Comparison of ENCODE assay signal across 1 cellular context in genomic region chr5:115501457-115501856, GRCh38.
TF ChIP-seq lines count a peak whose summit lies in the region.

No MANE protein-coding gene starts in this region.

TF ChIP-seq in GM23338, 12 proteins besides CTCF, POLR2A, EP300 and RAD21 (continued from another document):
- TF ChIP-seq, protein P1, sequence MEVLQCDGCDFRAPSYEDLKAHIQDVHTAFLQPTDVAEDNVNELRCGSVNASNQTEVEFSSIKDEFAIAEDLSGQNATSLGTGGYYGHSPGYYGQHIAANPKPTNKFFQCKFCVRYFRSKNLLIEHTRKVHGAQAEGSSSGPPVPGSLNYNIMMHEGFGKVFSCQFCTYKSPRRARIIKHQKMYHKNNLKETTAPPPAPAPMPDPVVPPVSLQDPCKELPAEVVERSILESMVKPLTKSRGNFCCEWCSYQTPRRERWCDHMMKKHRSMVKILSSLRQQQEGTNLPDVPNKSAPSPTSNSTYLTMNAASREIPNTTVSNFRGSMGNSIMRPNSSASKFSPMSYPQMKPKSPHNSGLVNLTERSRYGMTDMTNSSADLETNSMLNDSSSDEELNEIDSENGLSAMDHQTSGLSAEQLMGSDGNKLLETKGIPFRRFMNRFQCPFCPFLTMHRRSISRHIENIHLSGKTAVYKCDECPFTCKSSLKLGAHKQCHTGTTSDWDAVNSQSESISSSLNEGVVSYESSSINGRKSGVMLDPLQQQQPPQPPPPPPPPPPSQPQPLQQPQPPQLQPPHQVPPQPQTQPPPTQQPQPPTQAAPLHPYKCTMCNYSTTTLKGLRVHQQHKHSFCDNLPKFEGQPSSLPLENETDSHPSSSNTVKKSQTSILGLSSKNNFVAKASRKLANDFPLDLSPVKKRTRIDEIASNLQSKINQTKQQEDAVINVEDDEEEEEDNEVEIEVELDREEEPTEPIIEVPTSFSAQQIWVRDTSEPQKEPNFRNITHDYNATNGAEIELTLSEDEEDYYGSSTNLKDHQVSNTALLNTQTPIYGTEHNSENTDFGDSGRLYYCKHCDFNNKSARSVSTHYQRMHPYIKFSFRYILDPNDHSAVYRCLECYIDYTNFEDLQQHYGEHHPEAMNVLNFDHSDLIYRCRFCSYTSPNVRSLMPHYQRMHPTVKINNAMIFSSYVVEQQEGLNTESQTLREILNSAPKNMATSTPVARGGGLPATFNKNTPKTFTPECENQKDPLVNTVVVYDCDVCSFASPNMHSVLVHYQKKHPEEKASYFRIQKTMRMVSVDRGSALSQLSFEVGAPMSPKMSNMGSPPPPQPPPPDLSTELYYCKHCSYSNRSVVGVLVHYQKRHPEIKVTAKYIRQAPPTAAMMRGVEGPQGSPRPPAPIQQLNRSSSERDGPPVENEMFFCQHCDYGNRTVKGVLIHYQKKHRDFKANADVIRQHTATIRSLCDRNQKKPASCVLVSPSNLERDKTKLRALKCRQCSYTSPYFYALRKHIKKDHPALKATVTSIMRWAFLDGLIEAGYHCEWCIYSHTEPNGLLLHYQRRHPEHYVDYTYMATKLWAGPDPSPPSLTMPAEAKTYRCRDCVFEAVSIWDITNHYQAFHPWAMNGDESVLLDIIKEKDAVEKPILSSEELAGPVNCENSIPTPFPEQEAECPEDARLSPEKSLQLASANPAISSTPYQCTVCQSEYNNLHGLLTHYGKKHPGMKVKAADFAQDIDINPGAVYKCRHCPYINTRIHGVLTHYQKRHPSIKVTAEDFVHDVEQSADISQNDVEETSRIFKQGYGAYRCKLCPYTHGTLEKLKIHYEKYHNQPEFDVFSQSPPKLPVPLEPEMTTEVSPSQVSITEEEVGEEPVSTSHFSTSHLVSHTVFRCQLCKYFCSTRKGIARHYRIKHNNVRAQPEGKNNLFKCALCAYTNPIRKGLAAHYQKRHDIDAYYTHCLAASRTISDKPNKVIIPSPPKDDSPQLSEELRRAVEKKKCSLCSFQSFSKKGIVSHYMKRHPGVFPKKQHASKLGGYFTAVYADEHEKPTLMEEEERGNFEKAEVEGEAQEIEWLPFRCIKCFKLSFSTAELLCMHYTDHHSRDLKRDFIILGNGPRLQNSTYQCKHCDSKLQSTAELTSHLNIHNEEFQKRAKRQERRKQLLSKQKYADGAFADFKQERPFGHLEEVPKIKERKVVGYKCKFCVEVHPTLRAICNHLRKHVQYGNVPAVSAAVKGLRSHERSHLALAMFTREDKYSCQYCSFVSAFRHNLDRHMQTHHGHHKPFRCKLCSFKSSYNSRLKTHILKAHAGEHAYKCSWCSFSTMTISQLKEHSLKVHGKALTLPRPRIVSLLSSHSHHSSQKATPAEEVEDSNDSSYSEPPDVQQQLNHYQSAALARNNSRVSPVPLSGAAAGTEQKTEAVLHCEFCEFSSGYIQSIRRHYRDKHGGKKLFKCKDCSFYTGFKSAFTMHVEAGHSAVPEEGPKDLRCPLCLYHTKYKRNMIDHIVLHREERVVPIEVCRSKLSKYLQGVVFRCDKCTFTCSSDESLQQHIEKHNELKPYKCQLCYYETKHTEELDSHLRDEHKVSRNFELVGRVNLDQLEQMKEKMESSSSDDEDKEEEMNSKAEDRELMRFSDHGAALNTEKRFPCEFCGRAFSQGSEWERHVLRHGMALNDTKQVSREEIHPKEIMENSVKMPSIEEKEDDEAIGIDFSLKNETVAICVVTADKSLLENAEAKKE (CRISPR knock-in tag; IDR thresholded peaks at IDR 0.05) = no peak
- no peak for TF ChIP-seq ZNF114 (CRISPR knock-in tag; IDR thresholded peaks at IDR 0.05)
- TF ChIP-seq, protein P2, sequence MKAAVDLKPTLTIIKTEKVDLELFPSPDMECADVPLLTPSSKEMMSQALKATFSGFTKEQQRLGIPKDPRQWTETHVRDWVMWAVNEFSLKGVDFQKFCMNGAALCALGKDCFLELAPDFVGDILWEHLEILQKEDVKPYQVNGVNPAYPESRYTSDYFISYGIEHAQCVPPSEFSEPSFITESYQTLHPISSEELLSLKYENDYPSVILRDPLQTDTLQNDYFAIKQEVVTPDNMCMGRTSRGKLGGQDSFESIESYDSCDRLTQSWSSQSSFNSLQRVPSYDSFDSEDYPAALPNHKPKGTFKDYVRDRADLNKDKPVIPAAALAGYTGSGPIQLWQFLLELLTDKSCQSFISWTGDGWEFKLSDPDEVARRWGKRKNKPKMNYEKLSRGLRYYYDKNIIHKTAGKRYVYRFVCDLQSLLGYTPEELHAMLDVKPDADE (IDR thresholded peaks at IDR 0.05) = no peak
- TF ChIP-seq JUNB (IDR thresholded peaks at IDR 0.05; ENCODE audit: unreplicated experiment) = no peak
- no peak for TF ChIP-seq STAT1 (IDR thresholded peaks at IDR 0.05; ENCODE audit: unreplicated experiment)
- no peak for TF ChIP-seq CREB1 (CRISPR knock-in tag; IDR thresholded peaks at IDR 0.05; ENCODE audit: low read depth)
- TF ChIP-seq ZNF331 (CRISPR knock-in tag; IDR thresholded peaks at IDR 0.05; ENCODE audit: low read depth) = no peak
- no peak for TF ChIP-seq NANOG (IDR thresholded peaks at IDR 0.05; ENCODE audit: borderline replicate concordance)
